In genomic region chr10:128047991-128048826, GRCh38 we compare ENCODE assay signal across 8 cellular contexts.
DNase-seq lines count a peak whose midpoint lies in the region; ATAC-seq and TF ChIP-seq lines count a peak whose summit lies in the region.

No MANE protein-coding gene starts in this region.

- peak overlapping the region; percentile 91 for H3K27ac Mint-ChIP-seq in activated CD8-positive, alpha-beta memory T cell treated with anti-CD3 and anti-CD28 coated beads, Interleukin-2, amount 10 ng/mL, durations not matched to agents 7 days and 5 days
- peak overlapping the region; percentile 99 for H3K27ac Mint-ChIP-seq in activated CD4-positive, alpha-beta memory T cell treated with anti-CD3 and anti-CD28 coated beads for 36 hours

- no peaks in the 10 kb centered on the region for H3K36me3 ChIP-seq in smooth muscle cell (ENCODE audit: low read depth)
- no peaks in the 10 kb centered on the region for H3K36me3 ChIP-seq in MG63

- peak overlapping the region; percentile 45 for H3K4me2 ChIP-seq in smooth muscle cell

- H3K36me3 Mint-ChIP-seq in activated CD8-positive, alpha-beta memory T cell treated with anti-CD3 and anti-CD28 coated beads, Interleukin-2, amount 10 ng/mL, durations not matched to agents 7 days and 5 days: peaks cover 26% of the 10 kb centered on the region
- peaks cover 39% of the 10 kb centered on the region for H3K36me3 Mint-ChIP-seq in activated CD4-positive, alpha-beta memory T cell treated with anti-CD3 and anti-CD28 coated beads for 36 hours

- peak overlapping the region; percentile 79 for H3K4me3 Mint-ChIP-seq in activated CD8-positive, alpha-beta memory T cell treated with anti-CD3 and anti-CD28 coated beads, Interleukin-2, amount 10 ng/mL, durations not matched to agents 7 days and 5 days
- peak overlapping the region; percentile 93 for H3K4me3 Mint-ChIP-seq in activated CD4-positive, alpha-beta memory T cell treated with anti-CD3 and anti-CD28 coated beads for 36 hours

- no peaks in the 10 kb centered on the region for H3K27me3 Mint-ChIP-seq in activated CD8-positive, alpha-beta memory T cell treated with anti-CD3 and anti-CD28 coated beads, Interleukin-2, amount 10 ng/mL, durations not matched to agents 7 days and 5 days
- no peaks in the 10 kb centered on the region for H3K27me3 Mint-ChIP-seq in activated CD4-positive, alpha-beta memory T cell treated with anti-CD3 and anti-CD28 coated beads for 36 hours

- H3F3A ChIP-seq in smooth muscle cell (ENCODE audit: low read depth): peaks cover 4% of the 10 kb centered on the region

- no peak overlapping the region for H3K4me3 ChIP-seq in smooth muscle cell
- no peak overlapping the region for H3K4me3 ChIP-seq in MG63

- H4K20me1 ChIP-seq in smooth muscle cell (ENCODE audit: low read depth): peaks cover 8% of the 10 kb centered on the region

- H3K27ac ChIP-seq in smooth muscle cell (ENCODE audit: low read depth): peak overlapping the region; percentile 71

- no peaks in the 10 kb centered on the region for H3K79me2 ChIP-seq in smooth muscle cell (ENCODE audit: low read depth)

- H3K27me3 ChIP-seq in smooth muscle cell (ENCODE audit: low read depth) (no peaks in the 10 kb centered on the region), MG63 (no peaks in the 10 kb centered on the region)

- no peak for TF ChIP-seq CTCF in smooth muscle cell (IDR thresholded peaks at IDR 0.05; ENCODE audit: borderline replicate concordance, insufficient read depth, poor library complexity, severe bottlenecking)

- H3K9ac ChIP-seq in smooth muscle cell (ENCODE audit: low read depth): peak overlapping the region; percentile 41

- ATAC-seq in activated CD8-positive, alpha-beta memory T cell treated with anti-CD3 and anti-CD28 coated beads, Interleukin-2, amount 10 ng/mL, durations not matched to agents 7 days and 5 days: peak; percentile 34
- ATAC-seq in HG03457 (IDR thresholded peaks at IDR 0.05; ENCODE audit: unreplicated experiment): peak; percentile 7
- ATAC-seq in Right ventricle myocardium inferior: peak; percentile 87

- H2AFZ ChIP-seq in smooth muscle cell (ENCODE audit: low read depth): no peak overlapping the region

- DNase-seq in activated CD8-positive, alpha-beta memory T cell treated with anti-CD3 and anti-CD28 coated beads, Interleukin-2, amount 10 ng/mL, durations not matched to agents 7 days and 5 days: peak; percentile 67
- no peak for DNase-seq in activated CD8-positive, alpha-beta memory T cell treated with anti-CD3 and anti-CD28 coated beads for 24 hours
- peak; percentile 71 for DNase-seq in activated CD4-positive, alpha-beta memory T cell treated with anti-CD3 and anti-CD28 coated beads for 36 hours
- DNase-seq in Right ventricle myocardium inferior (ENCODE audit: missing footprints) (peak; percentile 58), smooth muscle cell (lab: John Stamatoyannopoulos, UW; ENCODE audit: unreplicated experiment) (no peak), COLO668 (lab: John Stamatoyannopoulos, UW; ENCODE audit: unreplicated experiment) (no peak), MG63 (no peak)

- CTCF ChIA-PET in activated CD8-positive, alpha-beta memory T cell treated with anti-CD3 and anti-CD28 coated beads, Interleukin-2, amount 10 ng/mL, durations not matched to agents 7 days and 5 days (lab: Charles Lee): interaction anchor here (1.1 to 7.5 kb wide), 14 partner anchors 13 to 165 kb away, joined by 3 to 77 read pairs (median 4); partner anchors contain the start of genes MKI67 and PTPRE
- CTCF ChIA-PET in activated CD4-positive, alpha-beta memory T cell treated with anti-CD3 and anti-CD28 coated beads for 36 hours (lab: Charles Lee): interaction anchor here (0.9 to 6.8 kb wide), 16 partner anchors 9 to 164 kb away, joined by 3 to 83 read pairs (median 6); partner anchors contain the start of gene PTPRE

- no peaks in the 10 kb centered on the region for H3K9me3 Mint-ChIP-seq in activated CD8-positive, alpha-beta memory T cell treated with anti-CD3 and anti-CD28 coated beads, Interleukin-2, amount 10 ng/mL, durations not matched to agents 7 days and 5 days (ENCODE audit: low read depth)
- H3K9me3 Mint-ChIP-seq in activated CD4-positive, alpha-beta memory T cell treated with anti-CD3 and anti-CD28 coated beads for 36 hours: no peaks in the 10 kb centered on the region

- 51% methylated on average over 21 of the region's 21 CpGs for WGBS in smooth muscle cell (ENCODE audit: low lambda C conversion rate)

- POLR2A ChIA-PET in activated CD4-positive, alpha-beta memory T cell treated with anti-CD3 and anti-CD28 coated beads for 36 hours (lab: Charles Lee): interaction anchor here (1.0 to 3.4 kb wide), 12 partner anchors 8 to 99 kb away, joined by 3 to 135 read pairs (median 8); partner anchors contain the start of gene MKI67

- H3K4me1 ChIP-seq in smooth muscle cell (ENCODE audit: low read depth): peaks cover 10% of the 10 kb centered on the region

- H3K9me3 ChIP-seq in smooth muscle cell (replicated peaks; ENCODE audit: low read depth) (no peaks in the 10 kb centered on the region), MG63 (no peaks in the 10 kb centered on the region)

- peaks cover 49% of the 10 kb centered on the region for H3K4me1 Mint-ChIP-seq in activated CD8-positive, alpha-beta memory T cell treated with anti-CD3 and anti-CD28 coated beads, Interleukin-2, amount 10 ng/mL, durations not matched to agents 7 days and 5 days
- peaks cover 57% of the 10 kb centered on the region for H3K4me1 Mint-ChIP-seq in activated CD4-positive, alpha-beta memory T cell treated with anti-CD3 and anti-CD28 coated beads for 36 hours (ENCODE audit: low read depth)

- intact Hi-C loops in activated CD4-positive, alpha-beta memory T cell treated with anti-CD3 and anti-CD28 coated beads for 36 hours (cut with micrococcal nuclease): loop anchor here (1.0 kb wide), 6 partner anchors 13 to 133 kb away; partner anchors contain the start of gene MKI67
- intact Hi-C loops in Right ventricle myocardium inferior (cut with DNase I): no loop called here

Comparison
In these comparisons a context has a peak if more than half of its experiments do, and no peak if none do; other contexts are left out.
1. DNase-seq: peak in activated CD8-positive, alpha-beta memory T cell treated with anti-CD3 and anti-CD28 coated beads, Interleukin-2, amount 10 ng/mL, durations not matched to agents 7 days and 5 days (single experiment), activated CD4-positive, alpha-beta memory T cell treated with anti-CD3 and anti-CD28 coated beads for 36 hours (single experiment) and Right ventricle myocardium inferior (single experiment); none in activated CD8-positive, alpha-beta memory T cell treated with anti-CD3 and anti-CD28 coated beads for 24 hours (single experiment), smooth muscle cell (single experiment), COLO668 (single experiment) and MG63 (single experiment).
2. ATAC-seq: peak in every context shown above with its lines; median percentile 87 in Right ventricle myocardium inferior; 34 in activated CD8-positive, alpha-beta memory T cell treated with anti-CD3 and anti-CD28 coated beads, Interleukin-2, amount 10 ng/mL, durations not matched to agents 7 days and 5 days; 7 in HG03457.